Comparison of ENCODE assay signal across 10 cellular contexts in the genomic region with DNA sequence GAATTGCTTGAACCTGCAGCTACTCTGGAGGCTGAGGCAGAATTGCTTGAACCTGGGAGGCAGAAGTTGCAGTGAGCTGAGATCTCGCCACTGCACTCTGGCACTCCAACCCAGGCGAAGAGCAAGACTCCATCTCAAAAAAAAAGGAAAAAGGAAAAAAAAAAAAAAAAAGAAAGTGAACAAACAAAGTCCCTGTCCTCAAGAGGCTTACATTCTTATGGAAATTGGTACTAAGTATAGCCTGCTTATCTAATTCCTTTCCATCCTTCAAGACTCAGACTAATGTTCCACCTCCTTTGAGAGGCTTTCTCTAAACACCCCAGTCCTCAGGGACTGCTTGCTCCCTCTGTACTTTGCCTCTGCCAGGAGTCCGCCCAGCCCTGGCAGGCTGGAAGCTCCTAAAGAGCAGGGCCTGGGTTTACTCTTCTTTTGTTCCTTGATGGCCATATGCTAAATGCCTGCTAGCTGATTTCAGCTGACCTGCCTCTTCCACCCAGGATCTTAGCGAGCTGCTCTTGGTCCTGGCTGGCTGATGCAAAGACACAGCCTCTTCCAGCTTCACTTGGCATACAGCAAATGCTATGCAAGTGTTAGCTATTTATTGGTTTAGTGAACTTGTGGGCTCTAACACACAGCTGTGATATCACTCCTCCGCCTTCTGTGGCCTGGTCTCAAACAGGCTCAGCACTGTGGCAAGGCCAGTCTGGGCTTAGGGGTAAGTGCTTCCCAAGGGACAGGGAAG. TPM values are rescaled to one million over a fixed set of nuclear protein-coding genes. Genes with fewer than 3 reads are reported as not detected.
DNase-seq lines count a peak whose midpoint lies in the region; ATAC-seq and TF ChIP-seq lines count a peak whose summit lies in the region.
"Had no signal": no experiment of that assay in that cellular context is flagged by ENCODE, and none has a peak within 500 bp of the region (broad histone marks: within the 10 kb centered on the region; RNA-seq: fewer than 3 reads in every experiment).

No MANE protein-coding gene starts in this region.

- H3K4me2 ChIP-seq in OCI-LY1 (ENCODE audit: low read length) (no peak overlapping the region), fibroblast of lung (ENCODE audit: extremely low read depth, insufficient read depth, low read length) (peak overlapping the region; percentile 33)
- H3K4me2 ChIP-seq: KMS-11 had no signal

- no peaks in the 10 kb centered on the region for H3K9me3 Mint-ChIP-seq in immature natural killer cell

- DNase-seq in AG08396 (ENCODE audit: low spot score) (peak; percentile 53), fibroblast of lung (ENCODE audit: low read depth in 2 of 2) (peak; percentile 82 to 87), non-pigmented ciliary epithelial cell (ENCODE audit: low read depth) (peak; percentile 28), superior temporal gyrus (ENCODE audit: extremely low spot score) (no peak), immature natural killer cell (no peak)
- DNase-seq: T-helper 9 cell had no signal

- H3K36me3 Mint-ChIP-seq in immature natural killer cell = peaks cover 0 to 5% (median 0%) of the 10 kb centered on the region in 3 donors

- H3F3A ChIP-seq in OCI-LY1 (ENCODE audit: insufficient read depth, low read length) = no peaks in the 10 kb centered on the region

- H3K9me3 ChIP-seq in OCI-LY1 (ENCODE audit: low read length) (no peaks in the 10 kb centered on the region), fibroblast of lung (ENCODE audit: control insufficient read depth, insufficient read depth, low read depth, low read length) (no peaks in the 10 kb centered on the region)

- H3K27me3 Mint-ChIP-seq in immature natural killer cell (ENCODE audit: low read depth in 3 of 3) = peaks cover 0 to 1% (median 0%) of the 10 kb centered on the region in 3 donors

- H3K4me3 Mint-ChIP-seq in immature natural killer cell = no peak overlapping the region

- H3K4me3 ChIP-seq in OCI-LY1 (ENCODE audit: low read depth, low read length, poor library complexity, severe bottlenecking) (no peak overlapping the region), fibroblast of lung (replicated peaks in 1 of 4; ENCODE audit: control extremely low read depth in 1 of 4, insufficient read depth in 1 of 4, low read depth in 3 of 4, low read length in 4 of 4) (no peak overlapping the region)

- H3K27ac Mint-ChIP-seq in immature natural killer cell = peak overlapping the region in 1 of 6 donors; percentile 61

- no peaks in the 10 kb centered on the region; the same call in 1 of the 2 replicates for H3K36me3 ChIP-seq in OCI-LY1 (ENCODE audit: insufficient read depth, low read length)
- H3K36me3 ChIP-seq in fibroblast of lung (ENCODE audit: control insufficient read depth, insufficient read depth, low read length) = no peaks in the 10 kb centered on the region

- ATAC-seq in GM19395 (IDR thresholded peaks at IDR 0.05; ENCODE audit: unreplicated experiment) (no peak), HG02938 (IDR thresholded peaks at IDR 0.05; ENCODE audit: unreplicated experiment) (no peak)

- no peak overlapping the region for H2AFZ ChIP-seq in OCI-LY1 (ENCODE audit: low read length)
- no peak overlapping the region for H2AFZ ChIP-seq in fibroblast of lung (ENCODE audit: low read length)

- H3K79me2 ChIP-seq in OCI-LY1 (ENCODE audit: insufficient read depth, low read length) (peaks cover 11% of the 10 kb centered on the region; the same call in 1 of the 2 replicates), fibroblast of lung (ENCODE audit: control insufficient read depth, insufficient read depth, low read length) (peaks cover 44% of the 10 kb centered on the region)

- peaks cover 70% of the 10 kb centered on the region for H3K4me1 ChIP-seq in OCI-LY1 (ENCODE audit: insufficient read depth, low read length, severe bottlenecking)
- peaks cover 12% of the 10 kb centered on the region for H3K4me1 ChIP-seq in fibroblast of lung (ENCODE audit: control insufficient read depth, extremely low read depth, insufficient read depth, low read length)

- H3K4me1 Mint-ChIP-seq in immature natural killer cell = peaks cover 19 to 23% of the 10 kb centered on the region in 2 donors

- H3K27me3 ChIP-seq in OCI-LY1 (ENCODE audit: insufficient read depth, low read length) = no peaks in the 10 kb centered on the region
- H3K27me3 ChIP-seq in fibroblast of lung (ENCODE audit: control insufficient read depth, insufficient read depth, low read length) = no peaks in the 10 kb centered on the region

- H3K9ac ChIP-seq in OCI-LY1 (ENCODE audit: low read length) = no peak overlapping the region
- no peak overlapping the region for H3K9ac ChIP-seq in fibroblast of lung (ENCODE audit: insufficient read depth, low read length)
- H3K9ac ChIP-seq: KMS-11 had no signal

- H3K9me2 ChIP-seq in OCI-LY1 (ENCODE audit: low read depth, low read length) = no peaks in the 10 kb centered on the region

- TF ChIP-seq CTCF in OCI-LY1 (IDR thresholded peaks at IDR 0.05; ENCODE audit: low read length) (no peak), fibroblast of lung (conservative IDR thresholded peaks at IDR 0.05 in 1 of 2, IDR thresholded peaks at IDR 0.05 in 1 of 2; ENCODE audit: low read depth in 1 of 2, low read length in 2 of 2) (no peak)

- H3K27ac ChIP-seq in OCI-LY1 (ENCODE audit: low read depth, low read length, poor library complexity, severe bottlenecking) (peak overlapping the region; percentile 3), fibroblast of lung (ENCODE audit: insufficient read depth, low read length) (peak overlapping the region; percentile 71)
- H3K27ac ChIP-seq: KMS-11 had no signal

- H4K20me1 ChIP-seq in OCI-LY1 (ENCODE audit: insufficient read depth, low read length) (no peaks in the 10 kb centered on the region), fibroblast of lung (ENCODE audit: control insufficient read depth, extremely low read depth, insufficient read depth, low read length) (no peaks in the 10 kb centered on the region)

RNA-seq across cellular contexts. Expression of a gene that starts 9.8 kb away (rescaled TPM):
- total RNA-seq in fibroblast of lung = 3.9 and 10.4 TPM in 2 replicates
- polyA plus RNA-seq in fibroblast of lung = 4.9 and 9.5 TPM in 2 replicates
- 24.1 and 26.7 TPM in 2 replicates for polyA plus RNA-seq in fibroblast of lung (2012)
- polyA minus RNA-seq in fibroblast of lung (ENCODE audit: low replicate concordance) = 102 and 135 TPM in 2 replicates
- polyA plus RNA-seq in immature natural killer cell = 10 to 100 TPM in 1 of 3 donors, 1 to 10 TPM in 2; 3.2 to 17.3 (median 3.7) TPM

Comparison
In these comparisons a context has a peak if more than half of its experiments do, and no peak if none do; other contexts are left out.
1. DNase-seq: peak in AG08396 (single experiment), fibroblast of lung (2 of 2) and non-pigmented ciliary epithelial cell (single experiment); none in superior temporal gyrus (single experiment) and immature natural killer cell (0 of 3).